Comparison of ENCODE assay signal across 8 cellular contexts in genomic region chr20:653590-654426, GRCh38. TPM values are rescaled to one million over a fixed set of nuclear protein-coding genes. Genes with fewer than 3 reads are reported as not detected.
DNase-seq lines count a peak whose midpoint lies in the region; ATAC-seq and TF ChIP-seq lines count a peak whose summit lies in the region.

No MANE protein-coding gene starts in this region.

- TF ChIP-seq POLR2A in body of pancreas (IDR thresholded peaks at IDR 0.05) = peak in 2 of 3 donors; percentile 31 to 63

- ATAC-seq in body of pancreas = peak; percentile 8
- no peak for ATAC-seq in lung (ENCODE audit: insufficient read depth, low FRiP score)
- ATAC-seq in upper lobe of right lung = no peak
- ATAC-seq in activated CD4-positive, CD25-positive, alpha-beta regulatory T cell treated with anti-CD3 and anti-CD28 coated beads, Interleukin-2, amount 50 U/mL, for 24 hours = no peak

- DNase-seq in activated naive CD4-positive, alpha-beta T cell treated with Interleukin-2 at 50 U/mL for 16 hours = no peak
- peak in 2 of 4 donors; percentile 22 to 26 for DNase-seq in body of pancreas
- DNase-seq in lung (ENCODE audit: low spot score) = no peak
- no peak for DNase-seq in upper lobe of right lung
- DNase-seq in NCI-H774 (lab: John Stamatoyannopoulos, UW) = no peak
- DNase-seq in stimulated activated CD4-positive, alpha-beta T cell treated with anti-CD3 and anti-CD28 coated beads, Interleukin-4, amount 100 ng/mL, for 4 hours = no peak

- TF ChIP-seq CTCF in body of pancreas (IDR thresholded peaks at IDR 0.05) = no peak
- no peak for TF ChIP-seq CTCF in lung (IDR thresholded peaks at IDR 0.05; ENCODE audit: control extremely low read depth, extremely low read depth)
- no peak for TF ChIP-seq CTCF in upper lobe of right lung (IDR thresholded peaks at IDR 0.05)

- WGBS in body of pancreas, 2 donors = 7 to 14% methylated on average over 9 to 31 of the region's 31 CpGs
- whole genome bisulfite sequencing in lung, 2 donors = 17 to 23% methylated on average over 31 of the region's 31 CpGs

- H3K4me3 Mint-ChIP-seq in activated naive CD4-positive, alpha-beta T cell treated with anti-CD3 and anti-CD28 coated beads, Interleukin-2, amount 50 U/mL, for 24 hours = peak overlapping the region; percentile 75

- H3K36me3 ChIP-seq in body of pancreas (replicated peaks in 1 of 2; ENCODE audit: insufficient read depth in 1 of 2, low read depth in 2 of 2) (no peaks in the 10 kb centered on the region), lung (ENCODE audit: control insufficient read depth in 2 of 2, insufficient read depth in 2 of 2, low read length in 2 of 2) (peaks cover 3 to 7% of the 10 kb centered on the region in 2 donors), upper lobe of right lung (peaks cover 6% of the 10 kb centered on the region)

- H3K4me3 ChIP-seq in body of pancreas (peak overlapping the region in 1 of 2 donors; percentile 37), lung (peak overlapping the region; percentile 26), upper lobe of right lung (peak overlapping the region; percentile 84)

- H3K27ac ChIP-seq in body of pancreas = peak overlapping the region; percentile 36 to 87 (median 73)
- peak overlapping the region in 1 of 2 donors; percentile 73 for H3K27ac ChIP-seq in lung (ENCODE audit: low read depth in 1 of 2, low read length in 1 of 2)
- H3K27ac ChIP-seq in upper lobe of right lung = peak overlapping the region; percentile 90

- intact Hi-C loops in body of pancreas (cut with DNase I) (no loop called here), upper lobe of right lung (cut with DNase I) (no loop called here)

- peaks cover 29% of the 10 kb centered on the region for H3K4me1 ChIP-seq in body of pancreas
- peaks cover 0 to 5% of the 10 kb centered on the region in 2 donors for H3K4me1 ChIP-seq in lung (ENCODE audit: control insufficient read depth in 2 of 2, insufficient read depth in 2 of 2, low read length in 2 of 2)
- H3K4me1 ChIP-seq in upper lobe of right lung = peaks cover 11% of the 10 kb centered on the region

- H3K9me3 Mint-ChIP-seq in activated naive CD4-positive, alpha-beta T cell treated with anti-CD3 and anti-CD28 coated beads, Interleukin-2, amount 50 U/mL, for 24 hours = no peaks in the 10 kb centered on the region

- no peaks in the 10 kb centered on the region for H3K27me3 Mint-ChIP-seq in activated naive CD4-positive, alpha-beta T cell treated with anti-CD3 and anti-CD28 coated beads, Interleukin-2, amount 50 U/mL, for 24 hours

- peaks cover 3% of the 10 kb centered on the region for H3K36me3 Mint-ChIP-seq in activated naive CD4-positive, alpha-beta T cell treated with anti-CD3 and anti-CD28 coated beads, Interleukin-2, amount 50 U/mL, for 24 hours

- peak overlapping the region; percentile 72 for H3K27ac Mint-ChIP-seq in activated naive CD4-positive, alpha-beta T cell treated with anti-CD3 and anti-CD28 coated beads, Interleukin-2, amount 50 U/mL, for 24 hours

- no peaks in the 10 kb centered on the region for H3K9me3 ChIP-seq in body of pancreas
- H3K9me3 ChIP-seq in lung (ENCODE audit: control insufficient read depth in 2 of 2, insufficient read depth in 1 of 2, low read length in 1 of 2) = no peaks in the 10 kb centered on the region
- no peaks in the 10 kb centered on the region for H3K9me3 ChIP-seq in upper lobe of right lung

- H3K27me3 ChIP-seq in body of pancreas (no peaks in the 10 kb centered on the region), lung (ENCODE audit: control insufficient read depth, insufficient read depth) (no peaks in the 10 kb centered on the region), upper lobe of right lung (peaks cover 8% of the 10 kb centered on the region)

- H3K4me1 Mint-ChIP-seq in activated naive CD4-positive, alpha-beta T cell treated with anti-CD3 and anti-CD28 coated beads, Interleukin-2, amount 50 U/mL, for 24 hours = peaks cover 25% of the 10 kb centered on the region

RNA-seq across cellular contexts. Expression of gene SRXN1, which starts 0.8 kb away (rescaled TPM):
- total RNA-seq in body of pancreas (1 to 10 TPM; 7.9 to 9.9 TPM), lung (10 to 100 TPM in 1 of 2 donors, 1 to 10 TPM in 1; 6.1 to 32.7 TPM), upper lobe of right lung (41.2 TPM)
- polyA plus RNA-seq in lung = 10 to 100 TPM; 17.9 to 47.4 TPM

RNA-seq across cellular contexts. Expression of gene SCRT2, which starts 21.8 kb away (rescaled TPM):
- total RNA-seq in body of pancreas = under 1 TPM in 1 of 2 donors, not detected in 1; under 0.01 TPM
- not detected for total RNA-seq in lung
- not detected for polyA plus RNA-seq in lung
- total RNA-seq in upper lobe of right lung = not detected

RNA-seq across cellular contexts. Expression of gene TCF15, which starts 43.7 kb away (rescaled TPM):
- total RNA-seq in body of pancreas = not detected
- total RNA-seq in lung = under 1 TPM in 1 of 2 donors, not detected in 1; 0.82 TPM
- polyA plus RNA-seq in lung = under 1 TPM; 0.28 to 0.40 TPM
- 0.43 TPM for total RNA-seq in upper lobe of right lung
